ENCODE assay signal across 1 cellular context in the genomic region with DNA sequence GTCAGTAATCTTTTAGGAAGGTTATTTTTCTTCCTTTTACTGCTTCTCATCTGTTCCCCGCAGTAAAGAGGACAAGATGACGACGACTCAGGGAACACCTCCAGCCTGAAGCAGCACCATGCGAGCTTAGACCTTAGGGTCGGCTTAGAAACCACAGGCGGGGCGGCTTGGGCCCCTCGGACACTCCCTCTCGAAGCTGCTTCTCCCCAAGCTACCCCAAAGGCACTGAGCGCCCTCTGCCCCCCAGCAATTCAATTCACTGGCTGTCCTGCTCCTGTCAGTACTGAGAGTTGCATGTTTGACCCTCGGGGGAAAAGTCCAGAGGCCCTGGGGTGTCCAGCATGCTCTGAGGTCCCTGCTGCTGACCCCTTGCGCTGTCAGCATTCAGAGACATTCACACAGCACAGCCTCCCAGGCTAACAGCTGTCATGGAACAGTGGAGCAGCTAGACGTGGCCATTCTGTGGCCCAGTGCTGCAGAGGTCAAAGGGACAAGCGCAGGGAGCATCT.
TF ChIP-seq lines count a peak whose summit lies in the region.

No MANE protein-coding gene starts in this region.

TF ChIP-seq in HepG2, 621 proteins besides CTCF, POLR2A, EP300 and RAD21 (continued from another document and continues in another):
- TF ChIP-seq, protein P1, sequence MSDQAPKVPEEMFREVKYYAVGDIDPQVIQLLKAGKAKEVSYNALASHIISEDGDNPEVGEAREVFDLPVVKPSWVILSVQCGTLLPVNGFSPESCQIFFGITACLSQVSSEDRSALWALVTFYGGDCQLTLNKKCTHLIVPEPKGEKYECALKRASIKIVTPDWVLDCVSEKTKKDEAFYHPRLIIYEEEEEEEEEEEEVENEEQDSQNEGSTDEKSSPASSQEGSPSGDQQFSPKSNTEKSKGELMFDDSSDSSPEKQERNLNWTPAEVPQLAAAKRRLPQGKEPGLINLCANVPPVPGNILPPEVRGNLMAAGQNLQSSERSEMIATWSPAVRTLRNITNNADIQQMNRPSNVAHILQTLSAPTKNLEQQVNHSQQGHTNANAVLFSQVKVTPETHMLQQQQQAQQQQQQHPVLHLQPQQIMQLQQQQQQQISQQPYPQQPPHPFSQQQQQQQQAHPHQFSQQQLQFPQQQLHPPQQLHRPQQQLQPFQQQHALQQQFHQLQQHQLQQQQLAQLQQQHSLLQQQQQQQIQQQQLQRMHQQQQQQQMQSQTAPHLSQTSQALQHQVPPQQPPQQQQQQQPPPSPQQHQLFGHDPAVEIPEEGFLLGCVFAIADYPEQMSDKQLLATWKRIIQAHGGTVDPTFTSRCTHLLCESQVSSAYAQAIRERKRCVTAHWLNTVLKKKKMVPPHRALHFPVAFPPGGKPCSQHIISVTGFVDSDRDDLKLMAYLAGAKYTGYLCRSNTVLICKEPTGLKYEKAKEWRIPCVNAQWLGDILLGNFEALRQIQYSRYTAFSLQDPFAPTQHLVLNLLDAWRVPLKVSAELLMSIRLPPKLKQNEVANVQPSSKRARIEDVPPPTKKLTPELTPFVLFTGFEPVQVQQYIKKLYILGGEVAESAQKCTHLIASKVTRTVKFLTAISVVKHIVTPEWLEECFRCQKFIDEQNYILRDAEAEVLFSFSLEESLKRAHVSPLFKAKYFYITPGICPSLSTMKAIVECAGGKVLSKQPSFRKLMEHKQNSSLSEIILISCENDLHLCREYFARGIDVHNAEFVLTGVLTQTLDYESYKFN (CRISPR knock-in tag; conservative IDR thresholded peaks at IDR 0.05), result peak; percentile 73
- TF ChIP-seq MIER2 (CRISPR knock-in tag; IDR thresholded peaks at IDR 0.05) (no peak), HNF4A (CRISPR knock-in tag; IDR thresholded peaks at IDR 0.05) (peak; percentile 95), MED1 (CRISPR knock-in tag; IDR thresholded peaks at IDR 0.05) (peak; percentile 58), PLRG1 (conservative IDR thresholded peaks at IDR 0.05) (no peak), POLR2AphosphoS2 (IDR thresholded peaks at IDR 0.05; ENCODE audit: low read depth, low read length) (no peak), ZNF614 (CRISPR knock-in tag; IDR thresholded peaks at IDR 0.05; ENCODE audit: borderline replicate concordance) (no peak), GATAD2A (CRISPR knock-in tag; IDR thresholded peaks at IDR 0.05) (peak; percentile 52), CREM (IDR thresholded peaks at IDR 0.05) (peak; percentile 14; the same call in 1 of the 2 replicates), CREM (CRISPR knock-in tag; IDR thresholded peaks at IDR 0.05) (no peak), HNF4G (IDR thresholded peaks at IDR 0.05; ENCODE audit: borderline replicate concordance, low read depth, low read length) (peak; percentile 92), HNF4G (CRISPR knock-in tag; IDR thresholded peaks at IDR 0.05; ENCODE audit: borderline replicate concordance, low read depth) (peak; percentile 81; the same call in 1 of the 2 replicates), ASH2L (IDR thresholded peaks at IDR 0.05; ENCODE audit: insufficient read length, low read depth, low read length) (peak; percentile 31), CENPT (CRISPR knock-in tag; IDR thresholded peaks at IDR 0.05; ENCODE audit: low read depth) (no peak), ZNF660 (CRISPR knock-in tag; IDR thresholded peaks at IDR 0.05; ENCODE audit: borderline replicate concordance, low read depth) (no peak), MAFK (conservative IDR thresholded peaks at IDR 0.05 in 1 of 2, IDR thresholded peaks at IDR 0.05 in 1 of 2; ENCODE audit: low read length in 2 of 2) (peak; percentile 13 to 44; a peak in 1 of 4 replicates), TEAD3 (CRISPR knock-in tag; optimal IDR thresholded peaks at IDR 0.05; ENCODE audit: borderline replicate concordance) (peak; percentile 44), REPIN1 (CRISPR knock-in tag; IDR thresholded peaks at IDR 0.05; ENCODE audit: borderline replicate concordance, low read depth) (peak; percentile 29; the same call in 1 of the 2 replicates), KDM5B (CRISPR knock-in tag; IDR thresholded peaks at IDR 0.05; ENCODE audit: borderline replicate concordance) (peak; percentile 57; the same call in 1 of the 2 replicates), SAP130 (CRISPR knock-in tag; IDR thresholded peaks at IDR 0.05; ENCODE audit: low read depth) (peak; percentile 37; the same call in 1 of the 2 replicates), ZMYM3 (CRISPR knock-in tag; IDR thresholded peaks at IDR 0.05) (peak; percentile 67; the same call in 1 of the 2 replicates), SMAD3 (CRISPR knock-in tag; IDR thresholded peaks at IDR 0.05) (no peak), SOX6 (IDR thresholded peaks at IDR 0.05) (no peak), SOX6 (CRISPR knock-in tag; IDR thresholded peaks at IDR 0.05) (peak; percentile 34; the same call in 1 of the 2 replicates), FOXA3 (CRISPR knock-in tag; IDR thresholded peaks at IDR 0.05) (0 out of 2 replicates have a peak, but pooled peaks have one; percentile 4), LCORL (IDR thresholded peaks at IDR 0.05) (no peak), LCORL (CRISPR knock-in tag; IDR thresholded peaks at IDR 0.05) (peak; percentile 86), SIX4 (CRISPR knock-in tag; IDR thresholded peaks at IDR 0.05) (no peak), ZNF772 (CRISPR knock-in tag; IDR thresholded peaks at IDR 0.05) (0 out of 2 replicates have a peak, but pooled peaks have one; percentile 55), GATA4 (IDR thresholded peaks at IDR 0.05; ENCODE audit: borderline replicate concordance, low read depth) (no peak), ZNF230 (CRISPR knock-in tag; IDR thresholded peaks at IDR 0.05) (no peak), NFATC3 (CRISPR knock-in tag; IDR thresholded peaks at IDR 0.05) (no peak), MEIS1 (CRISPR knock-in tag; IDR thresholded peaks at IDR 0.05; ENCODE audit: borderline replicate concordance) (peak; percentile 47; the same call in 1 of the 2 replicates), NR2F1 (CRISPR knock-in tag; IDR thresholded peaks at IDR 0.05) (peak; percentile 66 to 76), MXD4 (CRISPR knock-in tag; IDR thresholded peaks at IDR 0.05) (no peak), ZNF75D (CRISPR knock-in tag; IDR thresholded peaks at IDR 0.05; ENCODE audit: borderline replicate concordance) (no peak), ZNF263 (CRISPR knock-in tag; IDR thresholded peaks at IDR 0.05) (0 out of 2 replicates have a peak, but pooled peaks have one; percentile 37), ZNF768 (CRISPR knock-in tag; IDR thresholded peaks at IDR 0.05) (peak; percentile 81), ATF7-NPFF (CRISPR knock-in tag; IDR thresholded peaks at IDR 0.05; ENCODE audit: low read depth) (no peak), MATR3 (CRISPR knock-in tag; IDR thresholded peaks at IDR 0.05) (no peak), TCF12 (IDR thresholded peaks at IDR 0.05) (no peak), TCF12 (CRISPR knock-in tag; IDR thresholded peaks at IDR 0.05) (0 out of 2 replicates have a peak, but pooled peaks have one; percentile 57), PAF1 (CRISPR knock-in tag; IDR thresholded peaks at IDR 0.05) (no peak), SOX13 (IDR thresholded peaks at IDR 0.05) (no peak), SOX13 (CRISPR knock-in tag; conservative IDR thresholded peaks at IDR 0.05 in 1 of 2, IDR thresholded peaks at IDR 0.05 in 1 of 2) (peak in 1 of 2 experiments; percentile 31; a peak in 1 of 4 replicates), POLR2AphosphoS5 (IDR thresholded peaks at IDR 0.05; ENCODE audit: low read depth, low read length) (no peak), MBNL3 (CRISPR knock-in tag; conservative IDR thresholded peaks at IDR 0.05) (no peak), ZNF605 (CRISPR knock-in tag; IDR thresholded peaks at IDR 0.05) (peak; percentile 37; the same call in 1 of the 2 replicates), ZBTB3 (CRISPR knock-in tag; IDR thresholded peaks at IDR 0.05; ENCODE audit: borderline replicate concordance, low read depth) (no peak)
- TF ChIP-seq, protein P2, sequence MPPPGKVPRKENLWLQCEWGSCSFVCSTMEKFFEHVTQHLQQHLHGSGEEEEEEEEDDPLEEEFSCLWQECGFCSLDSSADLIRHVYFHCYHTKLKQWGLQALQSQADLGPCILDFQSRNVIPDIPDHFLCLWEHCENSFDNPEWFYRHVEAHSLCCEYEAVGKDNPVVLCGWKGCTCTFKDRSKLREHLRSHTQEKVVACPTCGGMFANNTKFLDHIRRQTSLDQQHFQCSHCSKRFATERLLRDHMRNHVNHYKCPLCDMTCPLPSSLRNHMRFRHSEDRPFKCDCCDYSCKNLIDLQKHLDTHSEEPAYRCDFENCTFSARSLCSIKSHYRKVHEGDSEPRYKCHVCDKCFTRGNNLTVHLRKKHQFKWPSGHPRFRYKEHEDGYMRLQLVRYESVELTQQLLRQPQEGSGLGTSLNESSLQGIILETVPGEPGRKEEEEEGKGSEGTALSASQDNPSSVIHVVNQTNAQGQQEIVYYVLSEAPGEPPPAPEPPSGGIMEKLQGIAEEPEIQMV (CRISPR knock-in tag; IDR thresholded peaks at IDR 0.05; ENCODE audit: low read depth), result 0 out of 2 replicates have a peak, but pooled peaks have one; percentile 26
- TF ChIP-seq, protein P3, sequence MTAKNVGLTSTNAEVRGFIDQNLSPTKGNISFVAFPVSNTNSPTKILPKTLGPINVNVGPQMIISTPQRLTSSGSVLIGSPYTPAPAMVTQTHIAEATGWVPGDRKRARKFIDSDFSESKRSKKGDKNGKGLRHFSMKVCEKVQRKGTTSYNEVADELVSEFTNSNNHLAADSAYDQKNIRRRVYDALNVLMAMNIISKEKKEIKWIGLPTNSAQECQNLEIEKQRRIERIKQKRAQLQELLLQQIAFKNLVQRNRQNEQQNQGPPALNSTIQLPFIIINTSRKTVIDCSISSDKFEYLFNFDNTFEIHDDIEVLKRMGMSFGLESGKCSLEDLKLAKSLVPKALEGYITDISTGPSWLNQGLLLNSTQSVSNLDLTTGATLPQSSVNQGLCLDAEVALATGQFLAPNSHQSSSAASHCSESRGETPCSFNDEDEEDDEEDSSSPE (CRISPR knock-in tag; IDR thresholded peaks at IDR 0.05), result no peak
- TF ChIP-seq, protein P4, sequence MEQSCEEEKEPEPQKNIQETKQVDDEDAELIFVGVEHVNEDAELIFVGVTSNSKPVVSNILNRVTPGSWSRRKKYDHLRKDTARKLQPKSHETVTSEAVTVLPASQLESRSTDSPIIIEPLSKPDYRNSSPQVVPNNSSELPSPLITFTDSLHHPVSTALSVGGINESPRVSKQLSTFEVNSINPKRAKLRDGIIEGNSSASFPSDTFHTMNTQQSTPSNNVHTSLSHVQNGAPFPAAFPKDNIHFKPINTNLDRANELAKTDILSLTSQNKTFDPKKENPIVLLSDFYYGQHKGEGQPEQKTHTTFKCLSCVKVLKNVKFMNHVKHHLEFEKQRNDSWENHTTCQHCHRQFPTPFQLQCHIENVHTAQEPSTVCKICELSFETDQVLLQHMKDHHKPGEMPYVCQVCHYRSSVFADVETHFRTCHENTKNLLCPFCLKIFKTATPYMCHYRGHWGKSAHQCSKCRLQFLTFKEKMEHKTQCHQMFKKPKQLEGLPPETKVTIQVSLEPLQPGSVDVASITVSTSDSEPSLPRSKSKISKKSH (CRISPR knock-in tag; IDR thresholded peaks at IDR 0.05; ENCODE audit: borderline replicate concordance), result no peak
- TF ChIP-seq, protein P5, sequence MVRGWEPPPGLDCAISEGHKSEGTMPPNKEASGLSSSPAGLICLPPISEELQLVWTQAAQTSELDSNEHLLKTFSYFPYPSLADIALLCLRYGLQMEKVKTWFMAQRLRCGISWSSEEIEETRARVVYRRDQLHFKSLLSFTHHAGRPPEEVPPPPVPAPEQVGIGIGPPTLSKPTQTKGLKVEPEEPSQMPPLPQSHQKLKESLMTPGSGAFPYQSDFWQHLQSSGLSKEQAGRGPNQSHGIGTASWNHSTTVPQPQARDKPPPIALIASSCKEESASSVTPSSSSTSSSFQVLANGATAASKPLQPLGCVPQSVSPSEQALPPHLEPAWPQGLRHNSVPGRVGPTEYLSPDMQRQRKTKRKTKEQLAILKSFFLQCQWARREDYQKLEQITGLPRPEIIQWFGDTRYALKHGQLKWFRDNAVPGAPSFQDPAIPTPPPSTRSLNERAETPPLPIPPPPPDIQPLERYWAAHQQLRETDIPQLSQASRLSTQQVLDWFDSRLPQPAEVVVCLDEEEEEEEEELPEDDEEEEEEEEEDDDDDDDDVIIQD (CRISPR knock-in tag; IDR thresholded peaks at IDR 0.05; ENCODE audit: low read depth), result peak; percentile 41; the same call in 1 of the 2 replicates
- TF ChIP-seq, protein P6, sequence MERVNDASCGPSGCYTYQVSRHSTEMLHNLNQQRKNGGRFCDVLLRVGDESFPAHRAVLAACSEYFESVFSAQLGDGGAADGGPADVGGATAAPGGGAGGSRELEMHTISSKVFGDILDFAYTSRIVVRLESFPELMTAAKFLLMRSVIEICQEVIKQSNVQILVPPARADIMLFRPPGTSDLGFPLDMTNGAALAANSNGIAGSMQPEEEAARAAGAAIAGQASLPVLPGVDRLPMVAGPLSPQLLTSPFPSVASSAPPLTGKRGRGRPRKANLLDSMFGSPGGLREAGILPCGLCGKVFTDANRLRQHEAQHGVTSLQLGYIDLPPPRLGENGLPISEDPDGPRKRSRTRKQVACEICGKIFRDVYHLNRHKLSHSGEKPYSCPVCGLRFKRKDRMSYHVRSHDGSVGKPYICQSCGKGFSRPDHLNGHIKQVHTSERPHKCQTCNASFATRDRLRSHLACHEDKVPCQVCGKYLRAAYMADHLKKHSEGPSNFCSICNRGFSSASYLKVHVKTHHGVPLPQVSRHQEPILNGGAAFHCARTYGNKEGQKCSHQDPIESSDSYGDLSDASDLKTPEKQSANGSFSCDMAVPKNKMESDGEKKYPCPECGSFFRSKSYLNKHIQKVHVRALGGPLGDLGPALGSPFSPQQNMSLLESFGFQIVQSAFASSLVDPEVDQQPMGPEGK (CRISPR knock-in tag; IDR thresholded peaks at IDR 0.05), result 0 out of 2 replicates have a peak, but pooled peaks have one; percentile 26
- TF ChIP-seq, protein P7, sequence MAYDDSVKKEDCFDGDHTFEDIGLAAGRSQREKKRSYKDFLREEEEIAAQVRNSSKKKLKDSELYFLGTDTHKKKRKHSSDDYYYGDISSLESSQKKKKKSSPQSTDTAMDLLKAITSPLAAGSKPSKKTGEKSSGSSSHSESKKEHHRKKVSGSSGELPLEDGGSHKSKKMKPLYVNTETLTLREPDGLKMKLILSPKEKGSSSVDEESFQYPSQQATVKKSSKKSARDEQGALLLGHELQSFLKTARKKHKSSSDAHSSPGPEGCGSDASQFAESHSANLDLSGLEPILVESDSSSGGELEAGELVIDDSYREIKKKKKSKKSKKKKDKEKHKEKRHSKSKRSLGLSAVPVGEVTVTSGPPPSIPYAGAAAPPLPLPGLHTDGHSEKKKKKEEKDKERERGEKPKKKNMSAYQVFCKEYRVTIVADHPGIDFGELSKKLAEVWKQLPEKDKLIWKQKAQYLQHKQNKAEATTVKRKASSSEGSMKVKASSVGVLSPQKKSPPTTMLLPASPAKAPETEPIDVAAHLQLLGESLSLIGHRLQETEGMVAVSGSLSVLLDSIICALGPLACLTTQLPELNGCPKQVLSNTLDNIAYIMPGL (CRISPR knock-in tag; IDR thresholded peaks at IDR 0.05; ENCODE audit: borderline replicate concordance in 1 of 2, low read depth in 1 of 2), result peak in 1 of 2 experiments; percentile 20; a peak in 2 of 4 replicates
- TF ChIP-seq, protein P8, sequence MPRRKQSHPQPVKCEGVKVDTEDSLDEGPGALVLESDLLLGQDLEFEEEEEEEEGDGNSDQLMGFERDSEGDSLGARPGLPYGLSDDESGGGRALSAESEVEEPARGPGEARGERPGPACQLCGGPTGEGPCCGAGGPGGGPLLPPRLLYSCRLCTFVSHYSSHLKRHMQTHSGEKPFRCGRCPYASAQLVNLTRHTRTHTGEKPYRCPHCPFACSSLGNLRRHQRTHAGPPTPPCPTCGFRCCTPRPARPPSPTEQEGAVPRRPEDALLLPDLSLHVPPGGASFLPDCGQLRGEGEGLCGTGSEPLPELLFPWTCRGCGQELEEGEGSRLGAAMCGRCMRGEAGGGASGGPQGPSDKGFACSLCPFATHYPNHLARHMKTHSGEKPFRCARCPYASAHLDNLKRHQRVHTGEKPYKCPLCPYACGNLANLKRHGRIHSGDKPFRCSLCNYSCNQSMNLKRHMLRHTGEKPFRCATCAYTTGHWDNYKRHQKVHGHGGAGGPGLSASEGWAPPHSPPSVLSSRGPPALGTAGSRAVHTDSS (CRISPR knock-in tag; conservative IDR thresholded peaks at IDR 0.05), result no peak
